ENCODE assay signal across 13 cellular contexts in genomic region chr6:45791600-45792168, GRCh38.
A peak's percentile ranks its signal among the peaks of the same experiment; 100 is the strongest.
DNase-seq lines count a peak whose midpoint lies in the region; ATAC-seq and TF ChIP-seq lines count a peak whose summit lies in the region.
"Had no signal": no experiment of that assay in that cellular context is flagged by ENCODE, and none has a peak within 500 bp of the region (broad histone marks: within the 10 kb centered on the region; RNA-seq: fewer than 3 reads in every experiment).

No MANE protein-coding gene starts in this region.

- no peaks in the 10 kb centered on the region for H3K27me3 ChIP-seq in GM23248 (replicated peaks; ENCODE audit: insufficient read depth)
- H3K27me3 ChIP-seq in skeletal muscle satellite cell (ENCODE audit: control insufficient read depth, insufficient read depth, low read length) = no peaks in the 10 kb centered on the region
- H3K27me3 ChIP-seq in naive thymus-derived CD4-positive, alpha-beta T cell (ENCODE audit: control insufficient read depth in 2 of 2, insufficient read depth in 2 of 2, low read length in 2 of 2) = no peaks in the 10 kb centered on the region
- H3K27me3 ChIP-seq: suprapubic skin had no signal

- H3K36me3 ChIP-seq in GM23248 (ENCODE audit: low read depth) (no peaks in the 10 kb centered on the region), skeletal muscle satellite cell (ENCODE audit: insufficient read depth, low read length) (no peaks in the 10 kb centered on the region)
- no peaks in the 10 kb centered on the region for H3K36me3 ChIP-seq in naive thymus-derived CD4-positive, alpha-beta T cell (ENCODE audit: control insufficient read depth in 2 of 3, insufficient read depth in 3 of 3, low read length in 3 of 3)
- H3K36me3 ChIP-seq: suprapubic skin had no signal

- H3K4me1 Mint-ChIP-seq in activated T-helper 17 cell treated with anti-CD3 and anti-CD28 coated beads, Interleukin-2, amount 50 U/mL, for 72 hours = peaks cover 12% of the 10 kb centered on the region
- H3K4me1 Mint-ChIP-seq in naive thymus-derived CD4-positive, alpha-beta T cell = peaks cover 0 to 2% (median 0%) of the 10 kb centered on the region in 7 donors

- peak overlapping the region; percentile 68 for H3K27ac Mint-ChIP-seq in activated T-helper 17 cell treated with anti-CD3 and anti-CD28 coated beads, Interleukin-2, amount 50 U/mL, for 72 hours
- H3K27ac Mint-ChIP-seq in naive thymus-derived CD4-positive, alpha-beta T cell = no peak overlapping the region

- in situ Hi-C loops in GM23248 (cut with MboI) = no loop called here

- peak; percentile 67 for ATAC-seq in activated T-helper 17 cell treated with anti-CD3 and anti-CD28 coated beads, Interleukin-2, amount 50 U/mL, for 72 hours (replicated peaks)
- no peak for ATAC-seq in naive thymus-derived CD4-positive, alpha-beta T cell
- ATAC-seq: left lobe of liver had no signal

- H3K9me3 ChIP-seq in GM23248 (ENCODE audit: low read depth) (no peaks in the 10 kb centered on the region), skeletal muscle satellite cell (replicated peaks; ENCODE audit: low read length) (no peaks in the 10 kb centered on the region)
- no peaks in the 10 kb centered on the region for H3K9me3 ChIP-seq in naive thymus-derived CD4-positive, alpha-beta T cell (ENCODE audit: control insufficient read depth in 2 of 3, low read length in 3 of 3)
- H3K9me3 ChIP-seq: suprapubic skin had no signal

- no peaks in the 10 kb centered on the region for H3K27me3 Mint-ChIP-seq in activated T-helper 17 cell treated with anti-CD3 and anti-CD28 coated beads, Interleukin-2, amount 50 U/mL, for 72 hours
- no peaks in the 10 kb centered on the region for H3K27me3 Mint-ChIP-seq in naive thymus-derived CD4-positive, alpha-beta T cell

- POLR2A ChIA-PET in naive thymus-derived CD4-positive, alpha-beta T cell (lab: Charles Lee) = no interaction called here

- H3K27ac ChIP-seq in GM23248 = peak overlapping the region; percentile 91
- H3K27ac ChIP-seq in naive thymus-derived CD4-positive, alpha-beta T cell (ENCODE audit: low read depth, low read length) = no peak overlapping the region
- H3K27ac ChIP-seq: suprapubic skin had no signal

- H3K9me2 ChIP-seq in GM23248 (ENCODE audit: insufficient read depth) = no peaks in the 10 kb centered on the region

- WGBS in GM23248 (ENCODE audit: low coverage in 1 of 2, low lambda C conversion rate in 2 of 2, missing lambda C conversion rate in 2 of 2), 2 experiments = 83 to 93% methylated on average over 2 of the region's 2 CpGs

- peak; percentile 86 for DNase-seq in GM23248
- peak; percentile 58 for DNase-seq in fibroblast of the aortic adventitia (ENCODE audit: low read depth)
- no peak for DNase-seq in iPS-NIHi7 (ENCODE audit: extremely low spot score)
- DNase-seq in naive thymus-derived CD4-positive, alpha-beta T cell = no peak
- DNase-seq in cerebellum (ENCODE audit: low spot score) = no peak
- DNase-seq: activated CD8-positive, alpha-beta memory T cell treated with anti-CD3 and anti-CD28 coated beads for 24 hours; activated naive CD4-positive, alpha-beta T cell treated with anti-CD3 and anti-CD28 coated beads, Interleukin-2, amount 50 U/mL, for 16 hours; COR-L47 had no signal

- H3K4me3 ChIP-seq in GM23248 (peak overlapping the region; percentile 38), fibroblast of the aortic adventitia (ENCODE audit: low read depth, low read length) (no peak overlapping the region), skeletal muscle satellite cell (ENCODE audit: low read length) (peak overlapping the region; percentile 38)
- H3K4me3 ChIP-seq in naive thymus-derived CD4-positive, alpha-beta T cell (ENCODE audit: low read length) = no peak overlapping the region
- H3K4me3 ChIP-seq: skin epidermis, suprapubic skin had no signal

- intact Hi-C loops in naive thymus-derived CD4-positive, alpha-beta T cell (cut with micrococcal nuclease) = no loop called here

- no peaks in the 10 kb centered on the region for H3K9me3 Mint-ChIP-seq in activated T-helper 17 cell treated with anti-CD3 and anti-CD28 coated beads, Interleukin-2, amount 50 U/mL, for 72 hours
- H3K9me3 Mint-ChIP-seq in naive thymus-derived CD4-positive, alpha-beta T cell = no peaks in the 10 kb centered on the region

- no peaks in the 10 kb centered on the region for H3K79me2 ChIP-seq in GM23248 (ENCODE audit: insufficient read depth)

- H3K9ac ChIP-seq in GM23248 (peak overlapping the region; percentile 56), skeletal muscle satellite cell (ENCODE audit: low read depth, low read length) (peak overlapping the region; percentile 56)

- peak overlapping the region; percentile 30 for H3K4me3 Mint-ChIP-seq in activated T-helper 17 cell treated with anti-CD3 and anti-CD28 coated beads, Interleukin-2, amount 50 U/mL, for 72 hours
- no peak overlapping the region for H3K4me3 Mint-ChIP-seq in naive thymus-derived CD4-positive, alpha-beta T cell

- TF ChIP-seq CTCF in fibroblast of the aortic adventitia (IDR thresholded peaks at IDR 0.05; ENCODE audit: insufficient read depth, low read length) = no peak

- peak overlapping the region; percentile 60 for H2AFZ ChIP-seq in GM23248

- peaks cover 22% of the 10 kb centered on the region for H3K4me1 ChIP-seq in GM23248 (ENCODE audit: insufficient read depth)
- H3K4me1 ChIP-seq in skeletal muscle satellite cell (ENCODE audit: control insufficient read depth, insufficient read depth, low read length) = peaks cover 17% of the 10 kb centered on the region
- no peaks in the 10 kb centered on the region for H3K4me1 ChIP-seq in naive thymus-derived CD4-positive, alpha-beta T cell (ENCODE audit: control insufficient read depth in 2 of 2, insufficient read depth in 2 of 2, low read length in 2 of 2)
- H3K4me1 ChIP-seq: suprapubic skin had no signal

- H3K36me3 Mint-ChIP-seq in activated T-helper 17 cell treated with anti-CD3 and anti-CD28 coated beads, Interleukin-2, amount 50 U/mL, for 72 hours (ENCODE audit: low read depth) = no peaks in the 10 kb centered on the region
- no peaks in the 10 kb centered on the region for H3K36me3 Mint-ChIP-seq in naive thymus-derived CD4-positive, alpha-beta T cell

- no peaks in the 10 kb centered on the region for H4K20me1 ChIP-seq in GM23248 (ENCODE audit: insufficient read depth)

- peaks cover 26% of the 10 kb centered on the region for H3F3A ChIP-seq in GM23248 (ENCODE audit: insufficient read depth)

- CTCF ChIA-PET in naive thymus-derived CD4-positive, alpha-beta T cell (lab: Charles Lee) = no interaction called here

- H3K4me2 ChIP-seq in GM23248 (ENCODE audit: unreplicated experiment) (peak overlapping the region; percentile 82), skeletal muscle satellite cell (ENCODE audit: low read length) (peak overlapping the region; percentile 23)

Comparison
In these comparisons a context has a peak if more than half of its experiments do, and no peak if none do; other contexts are left out.
1. DNase-seq: peak in GM23248 (single experiment) and fibroblast of the aortic adventitia (single experiment); none in iPS-NIHi7 (single experiment), naive thymus-derived CD4-positive, alpha-beta T cell (0 of 9) and cerebellum (single experiment).
2. H3K4me3 ChIP-seq: peak in GM23248 (single experiment) and skeletal muscle satellite cell (single experiment); none in fibroblast of the aortic adventitia (single experiment) and naive thymus-derived CD4-positive, alpha-beta T cell (single experiment).